Comparison of ENCODE assay signal across 8 cellular contexts in genomic region chr20:63955281-63955845, GRCh38. TPM values are rescaled to one million over a fixed set of nuclear protein-coding genes. Genes with fewer than 3 reads are reported as not detected.
A peak's percentile ranks its signal among the peaks of the same experiment; 100 is the strongest.
DNase-seq lines count a peak whose midpoint lies in the region; ATAC-seq and TF ChIP-seq lines count a peak whose summit lies in the region.

No MANE protein-coding gene starts in this region.

- peak overlapping the region; percentile 74 to 82 (median 78) for H3K4me3 Mint-ChIP-seq in immature natural killer cell

- H3K4me2 ChIP-seq in mammary epithelial cell (ENCODE audit: insufficient read depth, low read depth, low read length), result peak overlapping the region; percentile 84

- H3K9me3 Mint-ChIP-seq in immature natural killer cell, result no peaks in the 10 kb centered on the region

- H4K20me1 ChIP-seq in mammary epithelial cell (ENCODE audit: insufficient read depth, low read length), result peaks cover 2% of the 10 kb centered on the region

- H3K27ac Mint-ChIP-seq in immature natural killer cell, result no peak overlapping the region

- intact Hi-C loops in mammary epithelial cell (cut with micrococcal nuclease), result loop anchor here (1.0 to 5.0 kb wide), 3 partner anchors 44 to 418 kb away; partner anchors contain the start of genes PTK6 and TCEA2
- intact Hi-C loops in spleen (cut with DNase I; ENCODE audit: low total_unique reads), result no loop called here

- peak overlapping the region; percentile 80 to 92 (median 88) for H3K4me3 ChIP-seq in mammary epithelial cell (replicated peaks in 1 of 3; ENCODE audit: insufficient read depth in 1 of 3, low read depth in 2 of 3, low read length in 3 of 3)
- H3K4me3 ChIP-seq in spleen, result peak overlapping the region; percentile 89 to 99 (median 95)

- no TSS peak for BruUV-seq in mammary epithelial cell (replicated peaks; lab: Mats Ljungman, UMichigan)

- peak in 1 of 2 donors; percentile 41 for TF ChIP-seq CTCF in mammary epithelial cell (conservative IDR thresholded peaks at IDR 0.05 in 1 of 2, IDR thresholded peaks at IDR 0.05 in 1 of 2; ENCODE audit: extremely low read depth in 1 of 2, insufficient read depth in 1 of 2, low read depth in 1 of 2, low read length in 2 of 2)
- peak in 6 of 11 experiments; percentile 27 to 60 (median 52) for TF ChIP-seq CTCF in spleen (IDR thresholded peaks at IDR 0.05 in 8 of 11, conservative IDR thresholded peaks at IDR 0.05 in 3 of 11)

- no peaks in the 10 kb centered on the region for H3K36me3 Mint-ChIP-seq in immature natural killer cell

- CTCF ChIA-PET in mammary epithelial cell (lab: Charles Lee; ENCODE audit: low non-redundant PET), result no interaction called here

- peak overlapping the region; percentile 49 for H3K27ac ChIP-seq in mammary epithelial cell (ENCODE audit: insufficient read depth, low read depth, low read length)
- peak overlapping the region; percentile 86 to 96 (median 92) for H3K27ac ChIP-seq in spleen

- dilution Hi-C loops in mammary epithelial cell (cut with HindIII; ENCODE audit: low sequenced_read_pairs), result no loop called here

- peak; percentile 13 for ATAC-seq in HG02970 (IDR thresholded peaks at IDR 0.05; ENCODE audit: low FRiP score, unreplicated experiment)
- ATAC-seq in HG03097 (IDR thresholded peaks at IDR 0.05; ENCODE audit: low FRiP score, unreplicated experiment), result no peak

- DNase-seq in activated gamma-delta T cell treated with Interleukin-2 at 50 U/mL for 16 hours (peak; percentile 36), activated gamma-delta T cell (lab: John Stamatoyannopoulos, UW) (no peak), SK-MEL-5 (ENCODE audit: low read depth, low spot score) (peak; percentile 40), mammary epithelial cell (no peak), immature natural killer cell (peak; percentile 33 to 35 (median 34)), spleen (no peak)

- no peaks in the 10 kb centered on the region for H3K9me3 ChIP-seq in mammary epithelial cell (replicated peaks; ENCODE audit: insufficient read depth, low read length)
- no peaks in the 10 kb centered on the region for H3K9me3 ChIP-seq in spleen

- H3K4me1 Mint-ChIP-seq in immature natural killer cell, result peaks cover 14 to 20% of the 10 kb centered on the region in 2 donors

- H3K9ac ChIP-seq in mammary epithelial cell (ENCODE audit: insufficient read depth, low read length), result peak overlapping the region; percentile 71

- H3K27me3 ChIP-seq in mammary epithelial cell (ENCODE audit: insufficient read depth, low read length) (no peaks in the 10 kb centered on the region), spleen (replicated peaks in 1 of 7) (no peaks in the 10 kb centered on the region)

- WGBS in mammary epithelial cell (ENCODE audit: low coverage, missing lambda C conversion rate), result 6% methylated on average over 7 of the region's 33 CpGs
- 0 to 1% (median 1%) methylated on average over 1 to 33 of the region's 33 CpGs for WGBS in spleen, 5 donors

- peak overlapping the region; percentile 77 for H2AFZ ChIP-seq in mammary epithelial cell (ENCODE audit: low read depth, low read length)

- H3K4me1 ChIP-seq in mammary epithelial cell (ENCODE audit: insufficient read depth, low read length) (peaks cover 44% of the 10 kb centered on the region), spleen (peaks cover 45 to 78% (median 70%) of the 10 kb centered on the region in 6 donors)

- no peaks in the 10 kb centered on the region for H3K36me3 ChIP-seq in mammary epithelial cell (ENCODE audit: insufficient read depth, low read length)
- H3K36me3 ChIP-seq in spleen, result peaks cover 0 to 45% (median 13%) of the 10 kb centered on the region in 6 donors

- in situ Hi-C loops in SK-MEL-5 (cut with HindIII; ENCODE audit: low pct_unique_long_range_greater_than_20kb, low sequenced_read_pairs), result no loop called here
- in situ Hi-C loops in mammary epithelial cell (cut with MboI; ENCODE audit: low sequenced_read_pairs in 2 of 2), result no loop called here

- H3K27me3 Mint-ChIP-seq in immature natural killer cell (ENCODE audit: low read depth in 3 of 3), result peaks cover 2 to 8% (median 8%) of the 10 kb centered on the region in 3 donors

- H3K79me2 ChIP-seq in mammary epithelial cell (ENCODE audit: insufficient read depth, low read length), result peaks cover 57% of the 10 kb centered on the region

- TF ChIP-seq POLR2A in spleen (IDR thresholded peaks at IDR 0.05), result no peak

RNA-seq across cellular contexts. Expression of gene UCKL1, which starts 0.9 kb away (rescaled TPM):
- total RNA-seq in SK-MEL-5 (2014; rRNA removed; shearing (Covaris generic)), result 21.5 and 23.2 TPM in 2 replicates
- polyA plus RNA-seq in SK-MEL-5 (2015; cell fraction: cytosol; rRNA removed), result 24.1 and 25.0 TPM in 2 replicates
- polyA plus RNA-seq in SK-MEL-5 (2015; cell fraction: nucleus; rRNA removed), result 208 TPM in 2 replicates
- total RNA-seq in mammary epithelial cell (10 to 100 TPM; 28.5 to 34.3 TPM), spleen (10 to 100 TPM; 34.2 to 52.2 (median 47.1) TPM)
- polyA plus RNA-seq in mammary epithelial cell (37.0 TPM), immature natural killer cell (10 to 100 TPM; 19.3 to 35.5 (median 30.8) TPM), spleen (10 to 100 TPM; 36.0 to 68.0 (median 62.7) TPM)
- 17.7 TPM for polyA minus RNA-seq in mammary epithelial cell

RNA-seq across cellular contexts. Expression of gene ZNF512B, which starts 14.4 kb away (rescaled TPM):
- total RNA-seq in SK-MEL-5 (2014; rRNA removed; shearing (Covaris generic)), result 8.5 and 8.9 TPM in 2 replicates
- polyA plus RNA-seq in SK-MEL-5 (2015; cell fraction: cytosol; rRNA removed), result 14.1 and 18.5 TPM in 2 replicates
- polyA plus RNA-seq in SK-MEL-5 (2015; cell fraction: nucleus; rRNA removed), result 50.0 and 59.8 TPM in 2 replicates
- total RNA-seq in mammary epithelial cell, result 10 to 100 TPM in 1 of 2 donors, 1 to 10 TPM in 1; 9.2 to 17.2 TPM
- 3.2 TPM for polyA plus RNA-seq in mammary epithelial cell
- polyA minus RNA-seq in mammary epithelial cell, result 3.9 TPM
- polyA plus RNA-seq in immature natural killer cell, result under 1 TPM in 2 of 3 donors, not detected in 1; 0.36 to 0.63 TPM
- 10 to 100 TPM in 6 of 7 donors, 1 to 10 TPM in 1; 9.5 to 21.8 (median 12.8) TPM for total RNA-seq in spleen
- 10 to 100 TPM in 1 of 3 donors, 1 to 10 TPM in 2; 3.4 to 12.0 (median 3.8) TPM for polyA plus RNA-seq in spleen

RNA-seq across cellular contexts. Expression of gene SAMD10, which starts 24.1 kb away (rescaled TPM):
- not detected in 2 replicates for total RNA-seq in SK-MEL-5 (2014; rRNA removed; shearing (Covaris generic))
- 0.37 TPM in 1 of 2 replicates, not detected in the other for polyA plus RNA-seq in SK-MEL-5 (2015; cell fraction: cytosol; rRNA removed)
- 0.30 and 0.75 TPM in 2 replicates for polyA plus RNA-seq in SK-MEL-5 (2015; cell fraction: nucleus; rRNA removed)
- total RNA-seq in mammary epithelial cell, result 1 to 10 TPM; 1.5 to 3.5 TPM
- polyA plus RNA-seq in mammary epithelial cell, result 0.83 TPM
- polyA minus RNA-seq in mammary epithelial cell, result 0.67 TPM
- polyA plus RNA-seq in immature natural killer cell, result 10 to 100 TPM in 1 of 3 donors, 1 to 10 TPM in 2; 6.5 to 13.2 (median 8.5) TPM
- 10 to 100 TPM in 3 of 7 donors, 1 to 10 TPM in 4; 6.0 to 13.8 (median 8.9) TPM for total RNA-seq in spleen
- polyA plus RNA-seq in spleen, result 10 to 100 TPM in 1 of 3 donors, 1 to 10 TPM in 2; 5.9 to 10.1 (median 6.1) TPM

RNA-seq across cellular contexts. Expression of gene PRPF6, which starts 25.6 kb away (rescaled TPM):
- total RNA-seq in SK-MEL-5 (2014; rRNA removed; shearing (Covaris generic)), result 63.7 and 71.3 TPM in 2 replicates
- polyA plus RNA-seq in SK-MEL-5 (2015; cell fraction: cytosol; rRNA removed), result 57.6 and 75.3 TPM in 2 replicates
- 38.8 and 42.9 TPM in 2 replicates for polyA plus RNA-seq in SK-MEL-5 (2015; cell fraction: nucleus; rRNA removed)
- total RNA-seq in mammary epithelial cell (10 to 100 TPM; 33.5 to 56.9 TPM), spleen (10 to 100 TPM; 53.4 to 71.1 (median 61.6) TPM)
- polyA plus RNA-seq in mammary epithelial cell (34.0 TPM), immature natural killer cell (10 to 100 TPM; 52.6 to 94.4 (median 63.1) TPM), spleen (10 to 100 TPM; 39.9 to 52.4 (median 41.9) TPM)
- polyA minus RNA-seq in mammary epithelial cell, result 81.7 TPM

Comparison
In these comparisons a context has a peak if more than half of its experiments do, and no peak if none do; other contexts are left out.
1. DNase-seq: peak in activated gamma-delta T cell treated with Interleukin-2 at 50 U/mL for 16 hours (single experiment), SK-MEL-5 (single experiment) and immature natural killer cell (3 of 3); none in activated gamma-delta T cell (single experiment), mammary epithelial cell (single experiment) and spleen (single experiment).